In the genomic region with DNA sequence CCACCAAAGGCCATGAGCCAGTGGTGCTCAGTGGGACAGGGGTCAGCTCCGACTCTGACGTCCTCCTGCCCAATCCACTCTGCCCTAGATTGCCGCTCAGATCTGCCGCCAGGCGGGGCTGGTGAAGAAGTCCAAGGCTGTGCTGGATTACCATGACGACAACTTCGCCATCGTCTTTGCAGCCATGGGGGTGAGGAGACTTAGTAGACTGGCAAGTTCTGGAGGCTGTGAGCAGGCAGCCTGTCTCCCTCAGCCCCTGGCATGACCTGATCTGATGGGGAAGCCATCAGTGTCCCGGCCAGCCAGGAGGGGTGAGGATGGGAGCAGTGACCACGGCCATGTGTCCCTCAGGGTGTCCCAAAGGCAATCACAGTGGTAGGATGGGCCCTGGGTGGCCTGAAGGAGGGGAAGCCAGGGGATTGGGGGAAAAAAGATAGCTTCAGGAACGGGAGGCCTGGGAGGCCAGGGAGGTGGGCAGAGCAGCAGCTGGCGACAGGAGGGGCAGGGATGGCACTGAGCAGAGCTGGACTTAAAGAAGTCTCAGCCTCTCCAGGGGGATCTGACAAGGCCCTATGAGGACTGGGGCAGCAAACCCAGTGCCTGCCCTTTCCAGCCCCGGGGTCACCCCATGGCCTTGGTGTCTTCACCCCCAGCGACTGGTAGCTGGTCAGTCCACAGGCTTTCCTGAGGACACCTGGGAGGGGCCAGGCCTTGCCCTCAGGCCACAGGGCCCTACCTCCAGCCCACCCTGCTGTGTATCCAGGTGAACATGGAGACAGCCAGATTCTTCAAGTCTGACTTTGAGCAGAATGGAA, we compare ENCODE assay signal across 17 cellular contexts. TPM values are rescaled to one million over a fixed set of nuclear protein-coding genes. Genes with fewer than 3 reads are reported as not detected.
A peak's percentile ranks its signal among the peaks of the same experiment; 100 is the strongest.
DNase-seq lines count a peak whose midpoint lies in the region; ATAC-seq and TF ChIP-seq lines count a peak whose summit lies in the region.
"Had no signal": no experiment of that assay in that cellular context is flagged by ENCODE, and none has a peak within 500 bp of the region (broad histone marks: within the 10 kb centered on the region; RNA-seq: fewer than 3 reads in every experiment).

No MANE protein-coding gene starts in this region.

- H3K4me1 ChIP-seq in foreskin keratinocyte (no peaks in the 10 kb centered on the region), stomach (peaks cover 7 to 12% (median 10%) of the 10 kb centered on the region in 4 donors)
- H3K4me1 ChIP-seq: A549 had no signal

- H3K36me3 ChIP-seq in stomach = no peaks in the 10 kb centered on the region
- H3K36me3 ChIP-seq: heart right ventricle had no signal

- H3K27me3 ChIP-seq in foreskin keratinocyte = peaks cover 30% of the 10 kb centered on the region
- H3K27me3 ChIP-seq in stomach = peaks cover 0 to 97% (median 23%) of the 10 kb centered on the region in 3 donors

- H3K9me3 ChIP-seq in stomach = no peaks in the 10 kb centered on the region
- H3K9me3 ChIP-seq: A549, heart right ventricle had no signal

- H3K27ac ChIP-seq in foreskin keratinocyte (no peak overlapping the region), stomach (no peak overlapping the region)
- H3K27ac ChIP-seq: A549, heart right ventricle had no signal

- TF ChIP-seq CTCF in foreskin keratinocyte (conservative IDR thresholded peaks at IDR 0.05) (peak; percentile 10), stomach (IDR thresholded peaks at IDR 0.05) (no peak)

- H3K4me3 Mint-ChIP-seq in activated CD4-positive, alpha-beta T cell treated with anti-CD3 and anti-CD28 coated beads, Interleukin-2, amount 10 ng/mL, durations not matched to agents 24 days and 14 days = no peak overlapping the region
- H3K4me3 Mint-ChIP-seq in activated CD4-positive, alpha-beta memory T cell treated with anti-CD3 and anti-CD28 coated beads for 36 hours = no peak overlapping the region
- H3K4me3 Mint-ChIP-seq: CD8-positive, alpha-beta T cell had no signal

- TF ChIP-seq POLR2A in stomach (IDR thresholded peaks at IDR 0.05) = no peak

- WGBS in stomach, 5 donors = 57 to 72% (median 61%) methylated on average over 11 to 14 of the region's 14 CpGs

- intact Hi-C loops in activated CD4-positive, alpha-beta T cell treated with anti-CD3 and anti-CD28 coated beads, Interleukin-2, amount 10 ng/mL, durations not matched to agents 24 days and 14 days (cut with micrococcal nuclease) = no loop called here
- intact Hi-C loops in activated CD4-positive, alpha-beta memory T cell treated with anti-CD3 and anti-CD28 coated beads for 36 hours (cut with micrococcal nuclease) = no loop called here
- intact Hi-C loops in stomach (cut with DNase I; ENCODE audit: low total_unique reads) = no loop called here

- H3K4me1 Mint-ChIP-seq in activated CD4-positive, alpha-beta T cell treated with anti-CD3 and anti-CD28 coated beads, Interleukin-2, amount 10 ng/mL, durations not matched to agents 24 days and 14 days = peaks cover 8% of the 10 kb centered on the region
- H3K4me1 Mint-ChIP-seq in activated CD4-positive, alpha-beta memory T cell treated with anti-CD3 and anti-CD28 coated beads for 36 hours (ENCODE audit: low read depth) = peaks cover 5% of the 10 kb centered on the region

- no peaks in the 10 kb centered on the region for H3K9me3 Mint-ChIP-seq in activated CD4-positive, alpha-beta T cell treated with anti-CD3 and anti-CD28 coated beads, Interleukin-2, amount 10 ng/mL, durations not matched to agents 24 days and 14 days
- H3K9me3 Mint-ChIP-seq in activated CD4-positive, alpha-beta memory T cell treated with anti-CD3 and anti-CD28 coated beads for 36 hours = no peaks in the 10 kb centered on the region
- H3K9me3 Mint-ChIP-seq: CD8-positive, alpha-beta T cell had no signal

- TF ChIP-seq EP300 in stomach (IDR thresholded peaks at IDR 0.05) = no peak

- H3K4me3 ChIP-seq in stomach = no peak overlapping the region
- H3K4me3 ChIP-seq: A549, heart right ventricle had no signal

- H3K36me3 Mint-ChIP-seq in activated CD4-positive, alpha-beta T cell treated with anti-CD3 and anti-CD28 coated beads, Interleukin-2, amount 10 ng/mL, durations not matched to agents 24 days and 14 days (ENCODE audit: low read depth) = no peaks in the 10 kb centered on the region
- no peaks in the 10 kb centered on the region for H3K36me3 Mint-ChIP-seq in activated CD4-positive, alpha-beta memory T cell treated with anti-CD3 and anti-CD28 coated beads for 36 hours
- H3K36me3 Mint-ChIP-seq: CD8-positive, alpha-beta T cell had no signal

- H3K27ac Mint-ChIP-seq in activated CD4-positive, alpha-beta T cell treated with anti-CD3 and anti-CD28 coated beads, Interleukin-2, amount 10 ng/mL, durations not matched to agents 24 days and 14 days = no peak overlapping the region
- no peak overlapping the region for H3K27ac Mint-ChIP-seq in activated CD4-positive, alpha-beta memory T cell treated with anti-CD3 and anti-CD28 coated beads for 36 hours
- H3K27ac Mint-ChIP-seq: CD8-positive, alpha-beta T cell had no signal

- no peak for ATAC-seq in foreskin keratinocyte
- ATAC-seq in HG03520 (IDR thresholded peaks at IDR 0.05; ENCODE audit: unreplicated experiment) = no peak
- ATAC-seq: CD8-positive, alpha-beta T cell; esophagus mucosa; heart right ventricle had no signal

- POLR2A ChIA-PET in activated CD4-positive, alpha-beta memory T cell treated with anti-CD3 and anti-CD28 coated beads for 36 hours (lab: Charles Lee) = no interaction called here

- peak; percentile 53 for DNase-seq in activated CD4-positive, alpha-beta T cell treated with anti-CD3 and anti-CD28 coated beads, Interleukin-2, amount 10 ng/mL, durations not matched to agents 24 days and 14 days
- DNase-seq in activated CD4-positive, alpha-beta T cell treated with anti-CD3 and anti-CD28 coated beads, Interleukin-2, amount 50 U/mL, for 1 hour = no peak
- DNase-seq in activated CD4-positive, alpha-beta memory T cell treated with anti-CD3 and anti-CD28 coated beads for 36 hours = peak; percentile 8
- no peak for DNase-seq in foreskin keratinocyte
- DNase-seq in stomach = peak; percentile 20
- DNase-seq in NCI-H2029 (lab: John Stamatoyannopoulos, UW) = no peak
- DNase-seq in amygdala (lab: John Stamatoyannopoulos, UW) = no peak
- DNase-seq: EL; heart right ventricle; NK-92 treated with Interleukin-12 subunit alpha and Interleukin-12 subunit beta, amount 100 ng/mL, for 24 hours; Right ventricle myocardium superior; T-helper 9 cell had no signal

- CTCF ChIA-PET in activated CD4-positive, alpha-beta memory T cell treated with anti-CD3 and anti-CD28 coated beads for 36 hours (lab: Charles Lee) = interaction anchor here (1.4 to 3.1 kb wide), 4 partner anchors 11 to 41 kb away, joined by 3 to 13 read pairs (median 4); no protein-coding TSS in a partner anchor

- peaks cover 23% of the 10 kb centered on the region for H3K27me3 Mint-ChIP-seq in activated CD4-positive, alpha-beta T cell treated with anti-CD3 and anti-CD28 coated beads, Interleukin-2, amount 10 ng/mL, durations not matched to agents 24 days and 14 days
- peaks cover 27% of the 10 kb centered on the region for H3K27me3 Mint-ChIP-seq in activated CD4-positive, alpha-beta memory T cell treated with anti-CD3 and anti-CD28 coated beads for 36 hours

RNA-seq across cellular contexts. Expression of a gene that starts 17.4 kb away (rescaled TPM):
- total RNA-seq in activated CD4-positive, alpha-beta T cell treated with anti-CD3 and anti-CD28 coated beads, Interleukin-2, amount 10 ng/mL, durations not matched to agents 24 days and 14 days = not detected in 2 replicates
- total RNA-seq in activated CD4-positive, alpha-beta memory T cell treated with anti-CD3 and anti-CD28 coated beads for 36 hours = not detected
- total RNA-seq in foreskin keratinocyte (0.24 and 0.28 TPM in 2 replicates), stomach (under 1 TPM in 1 of 5 donors, not detected in 4; 0.45 TPM)
- polyA plus RNA-seq in foreskin keratinocyte (0.18 and 0.28 TPM in 2 replicates), stomach (1 to 10 TPM in 2 of 3 donors, under 1 TPM in 1; 0.88 to 2.3 (median 1.3) TPM)
- polyA plus RNA-seq: A549 had no signal

RNA-seq across cellular contexts. Expression of a gene that starts 25.3 kb away (rescaled TPM):
- total RNA-seq in activated CD4-positive, alpha-beta T cell treated with anti-CD3 and anti-CD28 coated beads, Interleukin-2, amount 10 ng/mL, durations not matched to agents 24 days and 14 days = not detected in 2 replicates
- total RNA-seq in activated CD4-positive, alpha-beta memory T cell treated with anti-CD3 and anti-CD28 coated beads for 36 hours = not detected
- not detected in 2 replicates for total RNA-seq in foreskin keratinocyte
- 0.08 TPM in 1 of 2 replicates, not detected in the other for polyA plus RNA-seq in foreskin keratinocyte
- total RNA-seq in stomach = under 1 TPM in 1 of 5 donors, not detected in 4; 0.55 TPM
- under 1 TPM in 1 of 3 donors, not detected in 2; 0.35 TPM for polyA plus RNA-seq in stomach
- total RNA-seq: CD8-positive, alpha-beta T cell; pulmonary artery endothelial cell had no signal

RNA-seq across cellular contexts. Expression of a gene that starts 33.6 kb away (rescaled TPM):
- 81.7 and 88.8 TPM in 2 replicates for total RNA-seq in activated CD4-positive, alpha-beta T cell treated with anti-CD3 and anti-CD28 coated beads, Interleukin-2, amount 10 ng/mL, durations not matched to agents 24 days and 14 days
- 10 to 100 TPM; 29.0 to 29.9 TPM for total RNA-seq in activated CD4-positive, alpha-beta memory T cell treated with anti-CD3 and anti-CD28 coated beads for 36 hours
- total RNA-seq in foreskin keratinocyte (40.0 and 41.7 TPM in 2 replicates), stomach (10 to 100 TPM in 2 of 5 donors, 1 to 10 TPM in 3; 5.2 to 39.1 (median 9.4) TPM)
- polyA plus RNA-seq in foreskin keratinocyte (32.6 and 35.5 TPM in 2 replicates), stomach (10 to 100 TPM; 17.1 to 19.2 (median 17.9) TPM)

Comparison
In these comparisons a context has a peak if more than half of its experiments do, and no peak if none do; other contexts are left out.
1. DNase-seq: peak in activated CD4-positive, alpha-beta T cell treated with anti-CD3 and anti-CD28 coated beads, Interleukin-2, amount 10 ng/mL, durations not matched to agents 24 days and 14 days (single experiment), activated CD4-positive, alpha-beta memory T cell treated with anti-CD3 and anti-CD28 coated beads for 36 hours (single experiment) and stomach (single experiment); none in activated CD4-positive, alpha-beta T cell treated with anti-CD3 and anti-CD28 coated beads, Interleukin-2, amount 50 U/mL, for 1 hour (single experiment), foreskin keratinocyte (0 of 2), NCI-H2029 (single experiment) and amygdala (0 of 56).